ENCODE assay signal across 23 cellular contexts in genomic region chr1:172653015-172653709, GRCh38. TPM values are rescaled to one million over a fixed set of nuclear protein-coding genes. Genes with fewer than 3 reads are reported as not detected.
DNase-seq lines count a peak whose midpoint lies in the region; ATAC-seq, FAIRE-seq and TF ChIP-seq lines count a peak whose summit lies in the region.
"Had no signal": no experiment of that assay in that cellular context is flagged by ENCODE, and none has a peak within 500 bp of the region (broad histone marks: within the 10 kb centered on the region; RNA-seq: fewer than 3 reads in every experiment).

No MANE protein-coding gene starts in this region.

- H3K4me2 ChIP-seq in fibroblast of lung (ENCODE audit: extremely low read depth, insufficient read depth, low read length) = no peak overlapping the region

- POLR2A ChIA-PET in HEK293 (lab: Yijun Ruan, JAX) = no interaction called here

- no peak overlapping the region for H3K9ac ChIP-seq in fibroblast of lung (ENCODE audit: insufficient read depth, low read length)

- no peaks in the 10 kb centered on the region for H3K27me3 ChIP-seq in fibroblast of lung (ENCODE audit: control insufficient read depth, insufficient read depth, low read length)
- H3K27me3 ChIP-seq: foreskin keratinocyte, ovary, sigmoid colon, thyroid gland had no signal

- DNase-seq in EH (ENCODE audit: low read depth) (peak; percentile 46), RCC 7860 (ENCODE audit: low spot score) (peak; percentile 14), fibroblast of lung (ENCODE audit: low read depth in 2 of 2) (peak; percentile 20 to 61), medulla oblongata (ENCODE audit: extremely low spot score) (no peak), SHP77 treated with DMSO at 0.1 percent for 48 hours (lab: John Stamatoyannopoulos, UW) (no peak)
- DNase-seq: CD8-positive, alpha-beta T cell; hypothalamus; kidney; mesenchymal stem cell; natural killer cell; NCI-H187; ovary; sigmoid colon; stimulated activated naive B cell treated with anti-CD40 and anti-IgM and Interleukin-4, amounts not matched to agents 10 μg/mL and 1 μg/mL and 100 μg/mL, for 72 hours; T-helper 17 cell; thyroid gland had no signal

- H3K9me3 ChIP-seq in HEK293 (ENCODE audit: control insufficient read depth, insufficient read depth, low read depth, low read length) = no peaks in the 10 kb centered on the region
- no peaks in the 10 kb centered on the region for H3K9me3 ChIP-seq in fibroblast of lung (ENCODE audit: control insufficient read depth, insufficient read depth, low read depth, low read length)
- H3K9me3 ChIP-seq: ovary, sigmoid colon, thyroid gland had no signal

- CTCF ChIA-PET in HEK293 (lab: Yijun Ruan, JAX) = interaction anchor here (0.6 kb wide), 1 partner anchor 47 kb away, joined by 3 read pairs; no protein-coding TSS in a partner anchor

- ATAC-seq in GM21447 (IDR thresholded peaks at IDR 0.05; ENCODE audit: unreplicated experiment) = no peak
- ATAC-seq: CD8-positive, alpha-beta T cell; foreskin keratinocyte; natural killer cell; stimulated activated naive B cell treated with anti-CD40 and anti-IgM and Interleukin-4, amounts not matched to agents 10 μg/mL and 1 μg/mL and 100 μg/mL, for 72 hours; T-helper 17 cell; WTC11 had no signal

- no peaks in the 10 kb centered on the region for H3K79me2 ChIP-seq in fibroblast of lung (ENCODE audit: control insufficient read depth, insufficient read depth, low read length)

- TF ChIP-seq CTCF in HEK293 (tag by site-specific recombination; IDR thresholded peaks at IDR 0.05) = no peak
- no peak for TF ChIP-seq CTCF in fibroblast of lung (conservative IDR thresholded peaks at IDR 0.05 in 1 of 2, IDR thresholded peaks at IDR 0.05 in 1 of 2; ENCODE audit: low read depth in 1 of 2, low read length in 2 of 2)

- no peaks in the 10 kb centered on the region for H3K36me3 ChIP-seq in HEK293 (ENCODE audit: control insufficient read depth in 2 of 2, insufficient read depth in 1 of 2, low read length in 2 of 2)
- no peaks in the 10 kb centered on the region for H3K36me3 ChIP-seq in fibroblast of lung (ENCODE audit: control insufficient read depth, insufficient read depth, low read length)
- H3K36me3 ChIP-seq: ovary, sigmoid colon, thyroid gland had no signal

- H3K4me3 ChIP-seq in HEK293 (ENCODE audit: low read depth, low read length) = no peak overlapping the region
- H3K4me3 ChIP-seq in fibroblast of lung (replicated peaks in 1 of 4; ENCODE audit: control extremely low read depth in 1 of 4, insufficient read depth in 1 of 4, low read depth in 3 of 4, low read length in 4 of 4) = no peak overlapping the region
- H3K4me3 ChIP-seq: ovary, sigmoid colon, thyroid gland had no signal

- H4K20me1 ChIP-seq in fibroblast of lung (ENCODE audit: control insufficient read depth, extremely low read depth, insufficient read depth, low read length) = no peaks in the 10 kb centered on the region

- no peak for FAIRE-seq in RCC 7860 (lab: Jason Lieb, UNC)
- FAIRE-seq: HTR-8/SVneo, kidney had no signal

- H2AFZ ChIP-seq in fibroblast of lung (ENCODE audit: low read length) = no peak overlapping the region

- no peaks in the 10 kb centered on the region for H3K4me1 ChIP-seq in HEK293 (ENCODE audit: control insufficient read depth, insufficient read depth, low read length)
- no peaks in the 10 kb centered on the region for H3K4me1 ChIP-seq in fibroblast of lung (ENCODE audit: control insufficient read depth, extremely low read depth, insufficient read depth, low read length)
- H3K4me1 ChIP-seq: sigmoid colon, thyroid gland had no signal

- H3K27ac ChIP-seq in HEK293 (ENCODE audit: extremely low read depth, low read depth, low read length) (no peak overlapping the region), fibroblast of lung (ENCODE audit: insufficient read depth, low read length) (no peak overlapping the region)
- H3K27ac ChIP-seq: foreskin keratinocyte, ovary, sigmoid colon, thyroid gland had no signal

TF ChIP-seq in HEK293, 187 proteins besides CTCF, POLR2A, EP300 and RAD21:
- TF ChIP-seq, protein P1, sequence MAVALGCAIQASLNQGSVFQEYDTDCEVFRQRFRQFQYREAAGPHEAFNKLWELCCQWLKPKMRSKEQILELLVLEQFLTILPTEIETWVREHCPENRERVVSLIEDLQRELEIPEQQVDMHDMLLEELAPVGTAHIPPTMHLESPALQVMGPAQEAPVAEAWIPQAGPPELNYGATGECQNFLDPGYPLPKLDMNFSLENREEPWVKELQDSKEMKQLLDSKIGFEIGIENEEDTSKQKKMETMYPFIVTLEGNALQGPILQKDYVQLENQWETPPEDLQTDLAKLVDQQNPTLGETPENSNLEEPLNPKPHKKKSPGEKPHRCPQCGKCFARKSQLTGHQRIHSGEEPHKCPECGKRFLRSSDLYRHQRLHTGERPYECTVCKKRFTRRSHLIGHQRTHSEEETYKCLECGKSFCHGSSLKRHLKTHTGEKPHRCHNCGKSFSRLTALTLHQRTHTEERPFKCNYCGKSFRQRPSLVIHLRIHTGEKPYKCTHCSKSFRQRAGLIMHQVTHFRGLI (tag by site-specific recombination; IDR thresholded peaks at IDR 0.05) = peak; percentile 52; the same call in 1 of the 2 replicates
- TF ChIP-seq HOXA7 (CRISPR knock-in tag; IDR thresholded peaks at IDR 0.05; ENCODE audit: borderline replicate concordance) = no peak

RNA-seq across cellular contexts. Expression of gene FASLG, which starts 5.7 kb away (rescaled TPM):
- not detected in 2 replicates for total RNA-seq in fibroblast of lung
- polyA plus RNA-seq in fibroblast of lung = not detected in 2 replicates
- polyA plus RNA-seq in fibroblast of lung (2012) = not detected in 2 replicates
- polyA minus RNA-seq in fibroblast of lung (ENCODE audit: low replicate concordance) = not detected in 2 replicates
- total RNA-seq: Daoy, foreskin keratinocyte, NCI-H460, sigmoid colon, WTC11 had no signal
- polyA plus RNA-seq: foreskin keratinocyte had no signal

Comparison
In these comparisons a context has a peak if more than half of its experiments do, and no peak if none do; other contexts are left out.
1. DNase-seq: peak in EH (single experiment), RCC 7860 (single experiment) and fibroblast of lung (2 of 2); none in medulla oblongata (single experiment) and SHP77 treated with DMSO at 0.1 percent for 48 hours (single experiment).